ENCODE assay signal across 13 cellular contexts in the genomic region with DNA sequence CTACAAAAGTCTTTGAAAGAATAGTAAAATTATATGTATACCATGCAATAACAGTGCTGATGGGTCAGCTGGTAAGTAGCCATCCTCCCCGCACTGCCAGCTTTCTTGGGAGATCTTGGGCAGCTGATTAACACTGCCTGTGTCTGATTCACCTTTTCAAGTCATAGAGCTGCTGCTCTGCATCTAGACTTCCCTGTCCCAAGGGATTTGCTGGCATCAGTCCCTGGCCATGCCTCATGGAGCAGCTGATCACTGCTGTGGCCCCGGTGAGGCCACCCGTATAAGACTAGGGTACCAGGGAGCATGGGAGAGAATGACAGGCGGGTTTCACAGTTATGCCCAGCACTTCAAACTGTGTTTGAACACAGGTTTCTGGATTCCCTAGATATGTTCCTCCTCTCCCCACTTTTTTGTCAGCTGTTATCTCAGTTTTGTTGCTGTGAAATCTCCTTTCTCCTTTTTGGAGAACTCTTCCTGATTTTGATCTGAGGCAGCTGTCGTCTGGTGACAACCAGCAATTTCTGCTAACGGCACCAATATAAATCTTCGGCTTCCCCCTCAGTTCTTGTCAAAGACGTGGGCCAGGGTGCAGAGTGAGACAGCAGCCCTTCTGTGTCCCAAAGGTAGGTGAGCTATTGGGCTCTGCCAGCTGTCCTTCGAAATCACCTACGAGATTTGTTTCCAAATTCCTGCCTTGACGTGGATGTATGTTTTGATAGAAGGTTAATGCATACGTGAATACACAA.
"Had no signal": no experiment of that assay in that cellular context is flagged by ENCODE, and none has a peak within 500 bp of the region (broad histone marks: within the 10 kb centered on the region; RNA-seq: fewer than 3 reads in every experiment).

No MANE protein-coding gene starts in this region.

- DNase-seq: activated CD4-positive, alpha-beta T cell treated with anti-CD3 and anti-CD28 coated beads for 36 hours; activated CD8-positive, alpha-beta T cell treated with anti-CD3 and anti-CD28 coated beads, Interleukin-2, amount 10 ng/mL, durations not matched to agents 7 days and 5 days; activated naive CD4-positive, alpha-beta T cell treated with Interleukin-2 at 50 U/mL for 16 hours; activated naive CD8-positive, alpha-beta T cell treated with anti-CD3 and anti-CD28 coated beads, Interleukin-2, amount 50 U/mL, for 24 hours; esophagus squamous epithelium; kidney; posterior cingulate gyrus; T-helper 9 cell had no signal

- H3K4me1 ChIP-seq: esophagus squamous epithelium, right atrium auricular region had no signal

- H3K36me3 ChIP-seq: cardiac muscle cell, esophagus squamous epithelium, neural progenitor cell, right atrium auricular region had no signal

- H3K27ac ChIP-seq: cardiac muscle cell, esophagus squamous epithelium, neural progenitor cell, right atrium auricular region, VCaP had no signal

- H3K9me3 ChIP-seq: esophagus squamous epithelium, right atrium auricular region had no signal

- H2AFZ ChIP-seq: neural progenitor cell had no signal

- H3K27me3 ChIP-seq: neural progenitor cell, right atrium auricular region had no signal

- ATAC-seq: activated CD4-positive, alpha-beta T cell treated with anti-CD3 and anti-CD28 coated beads for 36 hours; activated CD8-positive, alpha-beta T cell treated with anti-CD3 and anti-CD28 coated beads, Interleukin-2, amount 10 ng/mL, durations not matched to agents 7 days and 5 days; activated naive CD8-positive, alpha-beta T cell treated with anti-CD3 and anti-CD28 coated beads, Interleukin-2, amount 50 U/mL, for 24 hours; stimulated activated memory B cell treated with anti-CD40 and anti-IgM and Interleukin-4, amounts not matched to agents 10 μg/mL and 1 μg/mL and 100 μg/mL, for 72 hours had no signal

- H3K9ac ChIP-seq: neural progenitor cell had no signal

- H3K4me2 ChIP-seq: neural progenitor cell had no signal

- H3K4me3 ChIP-seq: cardiac muscle cell, esophagus squamous epithelium, neural progenitor cell, right atrium auricular region had no signal
